12 cellular contexts compared by ENCODE assay signal in the genomic region with DNA sequence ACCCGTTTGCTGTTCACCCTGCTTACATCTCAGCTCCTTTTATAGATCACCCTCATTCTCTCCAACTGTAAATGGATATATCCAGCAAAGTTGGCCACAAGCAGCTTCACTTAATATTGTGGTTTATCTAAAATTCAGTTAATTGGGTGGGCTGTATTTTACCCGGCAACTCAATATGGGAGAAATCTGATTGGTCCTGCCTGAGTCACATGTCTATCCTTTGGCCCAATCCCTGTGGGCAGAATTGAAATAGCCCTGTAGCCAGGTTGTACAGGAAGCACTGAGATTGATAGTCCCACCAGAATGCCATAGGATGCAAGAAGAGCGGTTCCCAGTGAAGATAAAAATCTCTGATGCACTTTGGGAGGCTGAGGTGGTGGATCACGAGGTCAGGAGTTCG.
DNase-seq lines count a peak whose midpoint lies in the region; TF ChIP-seq lines count a peak whose summit lies in the region.
"Had no signal": no experiment of that assay in that cellular context is flagged by ENCODE, and none has a peak within 500 bp of the region (broad histone marks: within the 10 kb centered on the region; RNA-seq: fewer than 3 reads in every experiment).

No MANE protein-coding gene starts in this region.

- H3K27me3 Mint-ChIP-seq in endodermal cell (ENCODE audit: insufficient read depth) (no peaks in the 10 kb centered on the region), chondrocyte (ENCODE audit: low read depth) (peaks cover 38% of the 10 kb centered on the region)

- TF ChIP-seq CTCF in endodermal cell (conservative IDR thresholded peaks at IDR 0.05): no peak
- no peak for TF ChIP-seq CTCF in testis (IDR thresholded peaks at IDR 0.05)
- TF ChIP-seq CTCF in chondrocyte (IDR thresholded peaks at IDR 0.05): no peak

- H3K36me3 ChIP-seq in endodermal cell (ENCODE audit: control insufficient read depth, insufficient read depth, low read length): no peaks in the 10 kb centered on the region
- no peaks in the 10 kb centered on the region for H3K36me3 ChIP-seq in testis (ENCODE audit: low read depth, missing control alignments)
- H3K36me3 ChIP-seq: SJCRH30 had no signal

- H3K27ac ChIP-seq in endodermal cell (ENCODE audit: low read depth, low read length) (no peak overlapping the region), testis (no peak overlapping the region)
- H3K27ac ChIP-seq: SJCRH30 had no signal

- H3K4me3 ChIP-seq in endodermal cell (ENCODE audit: low read length) (no peak overlapping the region), testis (no peak overlapping the region)
- H3K4me3 ChIP-seq: SJCRH30 had no signal

- no peak overlapping the region for H3K4me3 Mint-ChIP-seq in endodermal cell
- H3K4me3 Mint-ChIP-seq in chondrocyte (ENCODE audit: unreplicated experiment): no peak overlapping the region
- H3K4me3 Mint-ChIP-seq: activated CD8-positive, alpha-beta T cell treated with anti-CD3 and anti-CD28 coated beads for 36 hours; activated T-helper 17 cell treated with anti-CD3 and anti-CD28 coated beads, Interleukin-2, amount 50 U/mL, for 72 hours had no signal

- H3K27me3 ChIP-seq in endodermal cell (ENCODE audit: control insufficient read depth, insufficient read depth, low read length, poor library complexity, severe bottlenecking): no peaks in the 10 kb centered on the region
- no peaks in the 10 kb centered on the region for H3K27me3 ChIP-seq in testis
- H3K27me3 ChIP-seq: SJCRH30 had no signal

- intact Hi-C loops in testis (cut with DNase I; ENCODE audit: low total_unique reads): no loop called here

- H3K4me1 ChIP-seq in endodermal cell (ENCODE audit: control insufficient read depth, insufficient read depth, low read length) (no peaks in the 10 kb centered on the region), testis (no peaks in the 10 kb centered on the region)
- H3K4me1 ChIP-seq: SJCRH30 had no signal

- DNase-seq in activated CD8-positive, alpha-beta memory T cell treated with anti-CD3 and anti-CD28 coated beads, Interleukin-2, amount 50 U/mL, for 48 hours: peak; percentile 15
- DNase-seq in activated CD8-positive, alpha-beta memory T cell treated with anti-CD3 and anti-CD28 coated beads for 24 hours: no peak
- DNase-seq in NCI-H82 (lab: John Stamatoyannopoulos, UW) (peak; percentile 61), endodermal cell (peak; percentile 71), testis (peak; percentile 41), chondrocyte (ENCODE audit: low spot score) (no peak), NCI-H2107 treated with DMSO at 0.1 percent for 48 hours (lab: John Stamatoyannopoulos, UW; ENCODE audit: unreplicated experiment) (no peak)
- DNase-seq in effector CD8-positive, alpha-beta T cell (lab: John Stamatoyannopoulos, UW): no peak
- DNase-seq: activated CD8-positive, alpha-beta T cell treated with anti-CD3 and anti-CD28 coated beads for 36 hours; NCI-H2171 treated with DMSO at 0.1 percent for 48 hours; SJCRH30 had no signal

- H3K9me3 Mint-ChIP-seq in endodermal cell (no peaks in the 10 kb centered on the region), chondrocyte (ENCODE audit: low read depth) (no peaks in the 10 kb centered on the region)
- H3K9me3 Mint-ChIP-seq: activated CD8-positive, alpha-beta T cell treated with anti-CD3 and anti-CD28 coated beads for 36 hours; activated T-helper 17 cell treated with anti-CD3 and anti-CD28 coated beads, Interleukin-2, amount 50 U/mL, for 72 hours had no signal

- peaks cover 12% of the 10 kb centered on the region for H3K4me1 Mint-ChIP-seq in endodermal cell
- no peaks in the 10 kb centered on the region for H3K4me1 Mint-ChIP-seq in chondrocyte (ENCODE audit: low read depth)
- H3K4me1 Mint-ChIP-seq: activated T-helper 17 cell treated with anti-CD3 and anti-CD28 coated beads, Interleukin-2, amount 50 U/mL, for 72 hours had no signal

- WGBS in endodermal cell (ENCODE audit: insufficient coverage in 1 of 2, insufficient read length in 1 of 2), 2 experiments: 84 to 87% methylated on average over 3 to 4 of the region's 5 CpGs
- 49 to 56% methylated on average over 5 of the region's 5 CpGs for WGBS in testis, 2 donors

- TF ChIP-seq POLR2A in testis (IDR thresholded peaks at IDR 0.05): no peak

- H3K9ac ChIP-seq in endodermal cell (ENCODE audit: extremely low read depth, low read length, poor library complexity, severe bottlenecking): no peak overlapping the region

- H3K27ac Mint-ChIP-seq in endodermal cell: no peak overlapping the region
- no peak overlapping the region for H3K27ac Mint-ChIP-seq in chondrocyte (ENCODE audit: unreplicated experiment)
- H3K27ac Mint-ChIP-seq: activated CD8-positive, alpha-beta T cell treated with anti-CD3 and anti-CD28 coated beads for 36 hours; activated T-helper 17 cell treated with anti-CD3 and anti-CD28 coated beads, Interleukin-2, amount 50 U/mL, for 72 hours had no signal

- no peaks in the 10 kb centered on the region for H3K36me3 Mint-ChIP-seq in endodermal cell (ENCODE audit: low read depth)
- H3K36me3 Mint-ChIP-seq in chondrocyte (ENCODE audit: low read depth): no peaks in the 10 kb centered on the region

- H3K9me3 ChIP-seq in endodermal cell (ENCODE audit: control insufficient read depth, low read length): no peaks in the 10 kb centered on the region
- no peaks in the 10 kb centered on the region for H3K9me3 ChIP-seq in testis
- H3K9me3 ChIP-seq: SJCRH30 had no signal

Comparison
In these comparisons a context has a peak if more than half of its experiments do, and no peak if none do; other contexts are left out.
1. DNase-seq: peak in activated CD8-positive, alpha-beta memory T cell treated with anti-CD3 and anti-CD28 coated beads, Interleukin-2, amount 50 U/mL, for 48 hours (single experiment), NCI-H82 (single experiment), endodermal cell (single experiment) and testis (single experiment); none in activated CD8-positive, alpha-beta memory T cell treated with anti-CD3 and anti-CD28 coated beads for 24 hours (single experiment), effector CD8-positive, alpha-beta T cell (single experiment), chondrocyte (single experiment) and NCI-H2107 treated with DMSO at 0.1 percent for 48 hours (single experiment).